Comparison of ENCODE assay signal across 12 cellular contexts in genomic region chr11:2443881-2444300, GRCh38. TPM values are rescaled to one million over a fixed set of nuclear protein-coding genes. Genes with fewer than 3 reads are reported as not detected.
DNase-seq lines count a peak whose midpoint lies in the region; ATAC-seq and TF ChIP-seq lines count a peak whose summit lies in the region.
"Had no signal": no experiment of that assay in that cellular context is flagged by ENCODE, and none has a peak within 500 bp of the region (broad histone marks: within the 10 kb centered on the region; RNA-seq: fewer than 3 reads in every experiment).

No MANE protein-coding gene starts in this region.

- CTCF ChIA-PET in activated CD8-positive, alpha-beta T cell treated with anti-CD3 and anti-CD28 coated beads for 36 hours (lab: Charles Lee), result interaction anchor here (0.9 to 6.9 kb wide), 4 partner anchors 23 to 444 kb away, joined by 3 to 46 read pairs (median 4); no protein-coding TSS in a partner anchor
- CTCF ChIA-PET in activated CD8-positive, alpha-beta T cell treated with anti-CD3 and anti-CD28 coated beads, Interleukin-2, amount 10 ng/mL, durations not matched to agents 7 days and 5 days (lab: Charles Lee), result interaction anchor here (2.8 to 3.5 kb wide), 2 partner anchors 87 to 90 kb away, joined by 14 read pairs; no protein-coding TSS in a partner anchor

- H3K27ac Mint-ChIP-seq in activated CD8-positive, alpha-beta T cell treated with anti-CD3 and anti-CD28 coated beads for 36 hours, result no peak overlapping the region
- no peak overlapping the region for H3K27ac Mint-ChIP-seq in activated CD8-positive, alpha-beta T cell treated with anti-CD3 and anti-CD28 coated beads, Interleukin-2, amount 10 ng/mL, durations not matched to agents 7 days and 5 days
- H3K27ac Mint-ChIP-seq in stimulated activated effector memory CD8-positive, alpha-beta T cell treated with anti-CD3 and anti-CD28 coated beads, Interleukin-12 subunit alpha, Interleukin-12 subunit beta, amount 100 ng/mL, for 72 hours, result no peak overlapping the region

- DNase-seq in activated CD8-positive, alpha-beta T cell treated with anti-CD3 and anti-CD28 coated beads for 36 hours, result no peak
- DNase-seq in activated CD8-positive, alpha-beta T cell treated with anti-CD3 and anti-CD28 coated beads, Interleukin-2, amount 10 ng/mL, durations not matched to agents 7 days and 5 days, result no peak
- DNase-seq in NT2/D1 (ENCODE audit: low read depth, low spot score) (no peak), right cardiac atrium (peak in 1 of 3 donors; percentile 40), NCI-H2196 (lab: John Stamatoyannopoulos, UW; ENCODE audit: unreplicated experiment) (no peak), HCEC 1CT (no peak)
- no peak for DNase-seq in stimulated activated effector memory CD8-positive, alpha-beta T cell treated with anti-CD3 and anti-CD28 coated beads, Interleukin-12 subunit alpha, Interleukin-12 subunit beta, amount 100 ng/mL, for 72 hours (ENCODE audit: low spot score in 2 of 2)
- DNase-seq: GM23248, SHP77 had no signal

- H3K27me3 ChIP-seq in NT2/D1 (ENCODE audit: insufficient read depth, insufficient read length) (peaks cover 91% of the 10 kb centered on the region), right cardiac atrium (ENCODE audit: control insufficient read depth, insufficient read depth) (no peaks in the 10 kb centered on the region)

- H3K9me3 Mint-ChIP-seq in activated CD8-positive, alpha-beta T cell treated with anti-CD3 and anti-CD28 coated beads for 36 hours, result no peaks in the 10 kb centered on the region
- H3K9me3 Mint-ChIP-seq in activated CD8-positive, alpha-beta T cell treated with anti-CD3 and anti-CD28 coated beads, Interleukin-2, amount 10 ng/mL, durations not matched to agents 7 days and 5 days (ENCODE audit: insufficient read depth), result no peaks in the 10 kb centered on the region
- no peaks in the 10 kb centered on the region for H3K9me3 Mint-ChIP-seq in stimulated activated effector memory CD8-positive, alpha-beta T cell treated with anti-CD3 and anti-CD28 coated beads, Interleukin-12 subunit alpha, Interleukin-12 subunit beta, amount 100 ng/mL, for 72 hours

- H3K27ac ChIP-seq in right cardiac atrium (ENCODE audit: low read length), result no peak overlapping the region
- H3K27ac ChIP-seq: GM23248 had no signal

- POLR2A ChIA-PET in activated CD8-positive, alpha-beta T cell treated with anti-CD3 and anti-CD28 coated beads for 36 hours (lab: Charles Lee), result no interaction called here
- POLR2A ChIA-PET in activated CD8-positive, alpha-beta T cell treated with anti-CD3 and anti-CD28 coated beads, Interleukin-2, amount 10 ng/mL, durations not matched to agents 7 days and 5 days (lab: Charles Lee), result no interaction called here

- 12% methylated on average over 30 of the region's 30 CpGs for WGBS in right cardiac atrium

- H3K9me3 ChIP-seq in NT2/D1 (ENCODE audit: insufficient read depth, low read length), result no peaks in the 10 kb centered on the region
- no peaks in the 10 kb centered on the region for H3K9me3 ChIP-seq in right cardiac atrium (ENCODE audit: control insufficient read depth, low read length)

- no peak overlapping the region for H3K9ac ChIP-seq in NT2/D1 (ENCODE audit: insufficient read length, low read depth)
- H3K9ac ChIP-seq: GM23248 had no signal

- no peak for ATAC-seq in activated CD8-positive, alpha-beta T cell treated with anti-CD3 and anti-CD28 coated beads for 36 hours
- ATAC-seq in activated CD8-positive, alpha-beta T cell treated with anti-CD3 and anti-CD28 coated beads, Interleukin-2, amount 10 ng/mL, durations not matched to agents 7 days and 5 days, result no peak
- ATAC-seq in right cardiac atrium (peak; percentile 3 to 8), GM19397 (IDR thresholded peaks at IDR 0.05; ENCODE audit: unreplicated experiment) (no peak)
- ATAC-seq in stimulated activated effector memory CD8-positive, alpha-beta T cell treated with anti-CD3 and anti-CD28 coated beads, Interleukin-12 subunit alpha, Interleukin-12 subunit beta, amount 100 ng/mL, for 72 hours, result no peak

- peaks cover 32% of the 10 kb centered on the region for H3K4me1 Mint-ChIP-seq in activated CD8-positive, alpha-beta T cell treated with anti-CD3 and anti-CD28 coated beads for 36 hours (ENCODE audit: low read depth)
- H3K4me1 Mint-ChIP-seq in activated CD8-positive, alpha-beta T cell treated with anti-CD3 and anti-CD28 coated beads, Interleukin-2, amount 10 ng/mL, durations not matched to agents 7 days and 5 days (ENCODE audit: low read depth), result peaks cover 46% of the 10 kb centered on the region
- peaks cover 25% of the 10 kb centered on the region for H3K4me1 Mint-ChIP-seq in stimulated activated effector memory CD8-positive, alpha-beta T cell treated with anti-CD3 and anti-CD28 coated beads, Interleukin-12 subunit alpha, Interleukin-12 subunit beta, amount 100 ng/mL, for 72 hours

- no peaks in the 10 kb centered on the region for H3K36me3 ChIP-seq in NT2/D1 (ENCODE audit: insufficient read depth, insufficient read length, low read length)

- H3K4me3 ChIP-seq in NT2/D1 (ENCODE audit: insufficient read length, low read depth) (peak overlapping the region; percentile 28), right cardiac atrium (ENCODE audit: low read length) (no peak overlapping the region)
- H3K4me3 ChIP-seq: GM23248, smooth muscle cell had no signal

- intact Hi-C loops in activated CD8-positive, alpha-beta T cell treated with anti-CD3 and anti-CD28 coated beads for 36 hours (cut with micrococcal nuclease), result no loop called here
- intact Hi-C loops in right cardiac atrium (cut with DNase I), result no loop called here

- peak overlapping the region; percentile 33 for H3K4me3 Mint-ChIP-seq in activated CD8-positive, alpha-beta T cell treated with anti-CD3 and anti-CD28 coated beads for 36 hours
- no peak overlapping the region for H3K4me3 Mint-ChIP-seq in activated CD8-positive, alpha-beta T cell treated with anti-CD3 and anti-CD28 coated beads, Interleukin-2, amount 10 ng/mL, durations not matched to agents 7 days and 5 days
- H3K4me3 Mint-ChIP-seq in stimulated activated effector memory CD8-positive, alpha-beta T cell treated with anti-CD3 and anti-CD28 coated beads, Interleukin-12 subunit alpha, Interleukin-12 subunit beta, amount 100 ng/mL, for 72 hours, result peak overlapping the region; percentile 40

- no peaks in the 10 kb centered on the region for H3K36me3 Mint-ChIP-seq in activated CD8-positive, alpha-beta T cell treated with anti-CD3 and anti-CD28 coated beads for 36 hours (ENCODE audit: low read depth)
- peaks cover 2% of the 10 kb centered on the region for H3K36me3 Mint-ChIP-seq in activated CD8-positive, alpha-beta T cell treated with anti-CD3 and anti-CD28 coated beads, Interleukin-2, amount 10 ng/mL, durations not matched to agents 7 days and 5 days (ENCODE audit: low read depth)
- no peaks in the 10 kb centered on the region for H3K36me3 Mint-ChIP-seq in stimulated activated effector memory CD8-positive, alpha-beta T cell treated with anti-CD3 and anti-CD28 coated beads, Interleukin-12 subunit alpha, Interleukin-12 subunit beta, amount 100 ng/mL, for 72 hours

- no peaks in the 10 kb centered on the region for H3K27me3 Mint-ChIP-seq in activated CD8-positive, alpha-beta T cell treated with anti-CD3 and anti-CD28 coated beads for 36 hours
- H3K27me3 Mint-ChIP-seq in activated CD8-positive, alpha-beta T cell treated with anti-CD3 and anti-CD28 coated beads, Interleukin-2, amount 10 ng/mL, durations not matched to agents 7 days and 5 days (ENCODE audit: low read depth), result peaks cover 21% of the 10 kb centered on the region

- H3K4me1 ChIP-seq in NT2/D1 (ENCODE audit: insufficient read depth, insufficient read length) (peaks cover 7% of the 10 kb centered on the region), right cardiac atrium (ENCODE audit: control insufficient read depth, insufficient read depth, low read length) (no peaks in the 10 kb centered on the region)

- TF ChIP-seq CTCF in activated CD8-positive, alpha-beta T cell treated with anti-CD3 and anti-CD28 coated beads for 36 hours (IDR thresholded peaks at IDR 0.05), result no peak

RNA-seq across cellular contexts. Expression of gene TRPM5, which starts 0.4 kb away (rescaled TPM):
- total RNA-seq in activated CD8-positive, alpha-beta T cell treated with anti-CD3 and anti-CD28 coated beads for 36 hours, result not detected
- total RNA-seq in activated CD8-positive, alpha-beta T cell treated with anti-CD3 and anti-CD28 coated beads, Interleukin-2, amount 10 ng/mL, durations not matched to agents 7 days and 5 days, result not detected
- total RNA-seq in right cardiac atrium, result not detected
- 0.02 TPM for polyA plus RNA-seq in right cardiac atrium
- total RNA-seq: GM23248, NCI-H460, smooth muscle cell had no signal
- polyA plus RNA-seq: GM23248, smooth muscle cell had no signal

RNA-seq across cellular contexts. Expression of gene KCNQ1, which starts 0.9 kb away (rescaled TPM):
- total RNA-seq in activated CD8-positive, alpha-beta T cell treated with anti-CD3 and anti-CD28 coated beads for 36 hours, result 1 to 10 TPM; 8.7 to 9.5 TPM
- total RNA-seq in activated CD8-positive, alpha-beta T cell treated with anti-CD3 and anti-CD28 coated beads, Interleukin-2, amount 10 ng/mL, durations not matched to agents 7 days and 5 days, result 10 to 100 TPM; 20.4 to 26.0 TPM
- 10 to 100 TPM; 36.5 to 46.8 (median 41.0) TPM for total RNA-seq in right cardiac atrium
- 36.4 TPM for polyA plus RNA-seq in right cardiac atrium
- total RNA-seq: GM23248, NCI-H460 had no signal
- polyA plus RNA-seq: GM23248 had no signal

RNA-seq across cellular contexts. Expression of gene TSSC4, which starts 43.3 kb away (rescaled TPM):
- total RNA-seq in activated CD8-positive, alpha-beta T cell treated with anti-CD3 and anti-CD28 coated beads for 36 hours, result 10 to 100 TPM; 36.2 to 38.9 TPM
- total RNA-seq in activated CD8-positive, alpha-beta T cell treated with anti-CD3 and anti-CD28 coated beads, Interleukin-2, amount 10 ng/mL, durations not matched to agents 7 days and 5 days, result 10 to 100 TPM; 45.3 to 49.4 TPM
- 10 to 100 TPM; 30.5 to 50.4 (median 37.1) TPM for total RNA-seq in right cardiac atrium
- polyA plus RNA-seq in right cardiac atrium, result 31.8 TPM

Comparison
In these comparisons a context has a peak if more than half of its experiments do, and no peak if none do; other contexts are left out.
1. ATAC-seq: peak in right cardiac atrium (2 of 2); none in activated CD8-positive, alpha-beta T cell treated with anti-CD3 and anti-CD28 coated beads for 36 hours (single experiment), activated CD8-positive, alpha-beta T cell treated with anti-CD3 and anti-CD28 coated beads, Interleukin-2, amount 10 ng/mL, durations not matched to agents 7 days and 5 days (single experiment), stimulated activated effector memory CD8-positive, alpha-beta T cell treated with anti-CD3 and anti-CD28 coated beads, Interleukin-12 subunit alpha, Interleukin-12 subunit beta, amount 100 ng/mL, for 72 hours (single experiment) and GM19397 (single experiment).